In genomic region chrX:71111141-71111843, GRCh38 we compare ENCODE assay signal across 8 cellular contexts. TPM values are rescaled to one million over a fixed set of nuclear protein-coding genes. Genes with fewer than 3 reads are reported as not detected.
DNase-seq lines count a peak whose midpoint lies in the region; ATAC-seq, FAIRE-seq and TF ChIP-seq lines count a peak whose summit lies in the region.

Gene IL2RG (minus strand): TSS chrX:71111577. CDS start chrX:71111539, 38 bp downstream.

- TF ChIP-seq CTCF in OCI-LY1 (IDR thresholded peaks at IDR 0.05; ENCODE audit: low read length) = no peak
- no peak for TF ChIP-seq CTCF in vagina (IDR thresholded peaks at IDR 0.05)

- TF ChIP-seq POLR2A in GM12891 (IDR thresholded peaks at IDR 0.05; ENCODE audit: low read depth, low read length) (peak; percentile 93), vagina (IDR thresholded peaks at IDR 0.05) (peak in 1 of 2 donors; percentile 17)

- intact Hi-C loops in activated T-helper 2 cell treated with anti-CD3 and anti-CD28 coated beads, Interferon-gamma antibody, Interleukin-2, Interleukin-4, amounts not matched to agents 10 μg/mL and 5 μg/mL and 100 μg/mL, durations not matched to agents 14 hours and 24 hours and 36 hours (cut with micrococcal nuclease) = loop anchor here (1.0 to 10.0 kb wide), 5 partner anchors 8 to 254 kb away; partner anchors contain the start of genes NONO, SNX12 and TAF1
- intact Hi-C loops in vagina (cut with DNase I) = no loop called here

- H2AFZ ChIP-seq in OCI-LY1 (ENCODE audit: low read length) = no peak within 1 kb of the TSS

- peak; percentile 93 for FAIRE-seq in GM12891 (lab: Jason Lieb, UNC)

- peak within 1 kb of the TSS; percentile 98 for H3K4me2 ChIP-seq in OCI-LY1 (ENCODE audit: low read length)

- H3K4me3 Mint-ChIP-seq in activated T-helper 2 cell treated with anti-CD3 and anti-CD28 coated beads, Interferon-gamma antibody, Interleukin-2, Interleukin-4, amounts not matched to agents 10 μg/mL and 5 μg/mL and 100 μg/mL, durations not matched to agents 14 hours and 24 hours and 36 hours (ENCODE audit: low read depth) = peak within 1 kb of the TSS; percentile 100

- H3K27ac ChIP-seq in OCI-LY1 (ENCODE audit: low read depth, low read length, poor library complexity, severe bottlenecking) (peak within 1 kb of the TSS; percentile 83), vagina (no peak within 1 kb of the TSS)

- peaks cover 24% of the 10 kb centered on the region for H3K36me3 ChIP-seq in OCI-LY1 (ENCODE audit: insufficient read depth, low read length)
- no peaks in the 10 kb centered on the region for H3K36me3 ChIP-seq in vagina

- ATAC-seq in HG02610 (IDR thresholded peaks at IDR 0.05; ENCODE audit: unreplicated experiment) = peak; percentile 95

- H3F3A ChIP-seq in OCI-LY1 (ENCODE audit: insufficient read depth, low read length) = no peaks in the 10 kb centered on the region

- no peaks in the 10 kb centered on the region for H3K79me2 ChIP-seq in OCI-LY1 (ENCODE audit: insufficient read depth, low read length)

- H3K27me3 ChIP-seq in OCI-LY1 (ENCODE audit: insufficient read depth, low read length) (no peaks in the 10 kb centered on the region), vagina (no peaks in the 10 kb centered on the region)

- no peaks in the 10 kb centered on the region for H3K27me3 Mint-ChIP-seq in activated T-helper 2 cell treated with anti-CD3 and anti-CD28 coated beads, Interferon-gamma antibody, Interleukin-2, Interleukin-4, amounts not matched to agents 10 μg/mL and 5 μg/mL and 100 μg/mL, durations not matched to agents 14 hours and 24 hours and 36 hours (ENCODE audit: low read depth)

- peaks cover 50% of the 10 kb centered on the region for H3K36me3 Mint-ChIP-seq in activated T-helper 2 cell treated with anti-CD3 and anti-CD28 coated beads, Interferon-gamma antibody, Interleukin-2, Interleukin-4, amounts not matched to agents 10 μg/mL and 5 μg/mL and 100 μg/mL, durations not matched to agents 14 hours and 24 hours and 36 hours (ENCODE audit: low read depth)

- H3K4me1 Mint-ChIP-seq in activated T-helper 2 cell treated with anti-CD3 and anti-CD28 coated beads, Interferon-gamma antibody, Interleukin-2, Interleukin-4, amounts not matched to agents 10 μg/mL and 5 μg/mL and 100 μg/mL, durations not matched to agents 14 hours and 24 hours and 36 hours (ENCODE audit: low read depth) = peaks cover 39% of the 10 kb centered on the region

- DNase-seq in GM12891 (ENCODE audit: insufficient read length, low spot score) = no peak
- peak; percentile 74 for DNase-seq in activated T-helper 2 cell treated with anti-CD3 and anti-CD28 coated beads, Interferon-gamma antibody, Interleukin-2, Interleukin-4, amounts not matched to agents 10 μg/mL and 5 μg/mL and 100 μg/mL, durations not matched to agents 14 hours and 24 hours and 36 hours (ENCODE audit: low spot score)
- DNase-seq in stimulated activated CD4-positive, alpha-beta T cell treated with anti-CD3 and anti-CD28 coated beads, Interleukin-12 subunit alpha, Interleukin-12 subunit beta, amount 100 ng/mL, for 24 hours (ENCODE audit: low read depth in 2 of 2) = peak; percentile 53 to 60
- DNase-seq in kidney tubule cell (ENCODE audit: low spot score) = no peak
- no peak for DNase-seq in vagina (ENCODE audit: extremely low spot score in 2 of 2)
- DNase-seq in NCI-H524 treated with DMSO at 0.1 percent for 48 hours (lab: John Stamatoyannopoulos, UW) = no peak

- peaks cover 35% of the 10 kb centered on the region for H3K4me1 ChIP-seq in OCI-LY1 (ENCODE audit: insufficient read depth, low read length, severe bottlenecking)
- no peaks in the 10 kb centered on the region for H3K4me1 ChIP-seq in vagina

- peak within 1 kb of the TSS; percentile 88 for H3K4me3 ChIP-seq in OCI-LY1 (ENCODE audit: low read depth, low read length, poor library complexity, severe bottlenecking)
- peak within 1 kb of the TSS in 1 of 2 donors; percentile 24 for H3K4me3 ChIP-seq in vagina

- H3K9ac ChIP-seq in OCI-LY1 (ENCODE audit: low read length) = peak within 1 kb of the TSS; percentile 97

- H3K9me3 Mint-ChIP-seq in activated T-helper 2 cell treated with anti-CD3 and anti-CD28 coated beads, Interferon-gamma antibody, Interleukin-2, Interleukin-4, amounts not matched to agents 10 μg/mL and 5 μg/mL and 100 μg/mL, durations not matched to agents 14 hours and 24 hours and 36 hours = no peaks in the 10 kb centered on the region

- no peaks in the 10 kb centered on the region for H4K20me1 ChIP-seq in OCI-LY1 (ENCODE audit: insufficient read depth, low read length)

- H3K9me3 ChIP-seq in OCI-LY1 (ENCODE audit: low read length) (no peaks in the 10 kb centered on the region), vagina (no peaks in the 10 kb centered on the region)

- H3K27ac Mint-ChIP-seq in activated T-helper 2 cell treated with anti-CD3 and anti-CD28 coated beads, Interferon-gamma antibody, Interleukin-2, Interleukin-4, amounts not matched to agents 10 μg/mL and 5 μg/mL and 100 μg/mL, durations not matched to agents 14 hours and 24 hours and 36 hours = peak within 1 kb of the TSS; percentile 95

- H3K9me2 ChIP-seq in OCI-LY1 (ENCODE audit: low read depth, low read length) = no peaks in the 10 kb centered on the region

TF ChIP-seq in GM12891, 5 proteins besides CTCF, POLR2A, EP300 and RAD21:
- TF ChIP-seq TAF1 (IDR thresholded peaks at IDR 0.05; ENCODE audit: low read depth, low read length) (peak; percentile 66), PAX5 (IDR thresholded peaks at IDR 0.05; ENCODE audit: insufficient read depth, low read length, severe bottlenecking) (no peak), SPI1 (IDR thresholded peaks at IDR 0.05; ENCODE audit: low read depth, low read length) (no peak), POU2F2 (IDR thresholded peaks at IDR 0.05; ENCODE audit: low read depth, low read length) (no peak), POLR2AphosphoS5 (IDR thresholded peaks at IDR 0.05; ENCODE audit: low read depth, low read length) (peak; percentile 93)

RNA-seq across cellular contexts. Expression of gene IL2RG, which starts in this region (rescaled TPM):
- 243 TPM for polyA plus RNA-seq in GM12891 (2012; ENCODE audit: low read depth, missing spikeins)
- 358 and 366 TPM in 2 replicates for total RNA-seq in activated T-helper 2 cell treated with anti-CD3 and anti-CD28 coated beads, Interferon-gamma antibody, Interleukin-2, Interleukin-4, amounts not matched to agents 10 μg/mL and 5 μg/mL and 100 μg/mL, durations not matched to agents 14 hours and 24 hours and 36 hours
- 4.2 TPM for total RNA-seq in vagina

Comparison
In these comparisons a context has a peak if more than half of its experiments do, and no peak if none do; other contexts are left out.
1. RNA of gene IL2RG (total RNA-seq): 358 to 366 TPM in activated T-helper 2 cell treated with anti-CD3 and anti-CD28 coated beads, Interferon-gamma antibody, Interleukin-2, Interleukin-4, amounts not matched to agents 10 μg/mL and 5 μg/mL and 100 μg/mL, durations not matched to agents 14 hours and 24 hours and 36 hours; 4.2 TPM in vagina (single experiment); every median in the first group is over 10 times any median in the second.
2. DNase-seq: peak in activated T-helper 2 cell treated with anti-CD3 and anti-CD28 coated beads, Interferon-gamma antibody, Interleukin-2, Interleukin-4, amounts not matched to agents 10 μg/mL and 5 μg/mL and 100 μg/mL, durations not matched to agents 14 hours and 24 hours and 36 hours (single experiment) and stimulated activated CD4-positive, alpha-beta T cell treated with anti-CD3 and anti-CD28 coated beads, Interleukin-12 subunit alpha, Interleukin-12 subunit beta, amount 100 ng/mL, for 24 hours (2 of 2); none in GM12891 (single experiment), kidney tubule cell (single experiment), vagina (0 of 2) and NCI-H524 treated with DMSO at 0.1 percent for 48 hours (single experiment).